Comparison of ENCODE assay signal across 12 cellular contexts in genomic region chr10:80411267-80411668, GRCh38. TPM values are rescaled to one million over a fixed set of nuclear protein-coding genes. Genes with fewer than 3 reads are reported as not detected.
DNase-seq lines count a peak whose midpoint lies in the region; ATAC-seq and TF ChIP-seq lines count a peak whose summit lies in the region.
"Had no signal": no experiment of that assay in that cellular context is flagged by ENCODE, and none has a peak within 500 bp of the region (broad histone marks: within the 10 kb centered on the region; RNA-seq: fewer than 3 reads in every experiment).

No MANE protein-coding gene starts in this region.

- H3K4me3 ChIP-seq in liver (ENCODE audit: low read depth in 1 of 3, low read length in 3 of 3) (no peak overlapping the region), tibial nerve (no peak overlapping the region)
- H3K4me3 ChIP-seq: A549 had no signal

- H3K4me1 ChIP-seq in liver (ENCODE audit: control insufficient read depth in 4 of 4, insufficient read depth in 4 of 4, low read length in 3 of 4) (peaks cover 25 to 85% (median 65%) of the 10 kb centered on the region in 4 donors), tibial nerve (peaks cover 0 to 84% (median 34%) of the 10 kb centered on the region in 4 donors)

- no peak for ATAC-seq in GM18858 (IDR thresholded peaks at IDR 0.05; ENCODE audit: unreplicated experiment)
- ATAC-seq: A549; activated T-cell treated with anti-CD3 and anti-CD28 coated beads, Interleukin-2, amount 50 U/mL, for 72 hours had no signal

- H3K36me3 ChIP-seq in liver (ENCODE audit: control insufficient read depth in 4 of 4, insufficient read depth in 3 of 4, low read depth in 1 of 4, low read length in 3 of 4) (no peaks in the 10 kb centered on the region), tibial nerve (no peaks in the 10 kb centered on the region)

- H3K9ac ChIP-seq in liver (ENCODE audit: low read depth in 1 of 2, low read length in 2 of 2): no peak overlapping the region

- TF ChIP-seq POLR2A in tibial nerve (IDR thresholded peaks at IDR 0.05): no peak

- H3K27ac ChIP-seq in liver (ENCODE audit: low read depth in 1 of 2, low read length in 2 of 2) (peak overlapping the region in 1 of 2 donors; percentile 70), tibial nerve (peak overlapping the region in 3 of 4 donors; percentile 2 to 94 (median 81))
- H3K27ac ChIP-seq: A549 had no signal

- H3K9me3 ChIP-seq in liver (ENCODE audit: control insufficient read depth in 4 of 4, low read length in 3 of 4): no peaks in the 10 kb centered on the region
- no peaks in the 10 kb centered on the region for H3K9me3 ChIP-seq in tibial nerve
- H3K9me3 ChIP-seq: A549 had no signal

- no peak for TF ChIP-seq RAD21 in liver (IDR thresholded peaks at IDR 0.05)

- no peak for TF ChIP-seq CTCF in liver (IDR thresholded peaks at IDR 0.05; ENCODE audit: low read depth, low read length, missing input control)
- no peak for TF ChIP-seq CTCF in tibial nerve (IDR thresholded peaks at IDR 0.05)

- no peak for TF ChIP-seq EP300 in tibial nerve (IDR thresholded peaks at IDR 0.05)

- no peaks in the 10 kb centered on the region for H3K27me3 ChIP-seq in liver (ENCODE audit: control insufficient read depth in 4 of 4, insufficient read depth in 4 of 4, low read length in 3 of 4)
- H3K27me3 ChIP-seq in tibial nerve: no peaks in the 10 kb centered on the region

- peak; percentile 13 to 19 for DNase-seq in SHP77 (lab: John Stamatoyannopoulos, UW)
- no peak for DNase-seq in SHP77 treated with DMSO at 0.1 percent for 48 hours (lab: John Stamatoyannopoulos, UW)
- DNase-seq in dermis microvascular lymphatic vessel endothelial cell (ENCODE audit: low read depth in 2 of 2): peak; percentile 90 to 98
- DNase-seq in tibial nerve (ENCODE audit: low spot score in 2 of 2): no peak
- DNase-seq in globus pallidus (ENCODE audit: low spot score): no peak
- DNase-seq in stimulated activated CD4-positive, alpha-beta T cell treated with anti-CD3 and anti-CD28 coated beads, Interleukin-2, amount 100 ng/mL, for 24 hours: no peak
- DNase-seq: activated CD4-positive, CD25-positive, alpha-beta regulatory T cell; activated T-cell treated with anti-CD3 and anti-CD28 coated beads, Interleukin-2, amount 50 U/mL, for 72 hours; NCI-H2029 treated with DMSO at 0.1 percent for 48 hours had no signal

- whole genome bisulfite sequencing in liver: 39% methylated on average over 2 of the region's 2 CpGs
- WGBS in tibial nerve, 2 donors: 45 to 55% methylated on average over 2 of the region's 2 CpGs

TF ChIP-seq in liver, 16 proteins besides CTCF, POLR2A, EP300 and RAD21:
- TF ChIP-seq SP1 (IDR thresholded peaks at IDR 0.05) (peak; percentile 18), HNF4A (conservative IDR thresholded peaks at IDR 0.05) (peak; percentile 10), FOXA2 (IDR thresholded peaks at IDR 0.05) (no peak), RXRA (IDR thresholded peaks at IDR 0.05) (peak in 1 of 2 donors; percentile 16)

RNA-seq across cellular contexts. Expression of gene PRXL2A, which starts 2.9 kb away (rescaled TPM):
- total RNA-seq in dermis microvascular lymphatic vessel endothelial cell (101 and 174 TPM in 2 replicates), liver (10 to 100 TPM; 48.5 to 51.2 TPM), tibial nerve (100 to 1,000 TPM in 3 of 4 donors, 10 to 100 TPM in 1; 94.5 to 176 (median 128) TPM)
- polyA plus RNA-seq in liver: 10 to 100 TPM; 56.9 to 87.4 TPM

RNA-seq across cellular contexts. Expression of gene TSPAN14, which starts 42.8 kb away (rescaled TPM):
- total RNA-seq in dermis microvascular lymphatic vessel endothelial cell (49.9 and 96.0 TPM in 2 replicates), liver (10 to 100 TPM; 27.0 to 36.8 TPM), tibial nerve (100 to 1,000 TPM; 123 to 163 (median 150) TPM)
- polyA plus RNA-seq in liver: 10 to 100 TPM; 19.9 to 27.6 TPM

RNA-seq across cellular contexts. Expression of gene DYDC2, which starts 54.7 kb away (rescaled TPM):
- total RNA-seq in dermis microvascular lymphatic vessel endothelial cell (0.39 TPM in 1 of 2 replicates, not detected in the other), liver (1 to 10 TPM in 1 of 2 donors, under 1 TPM in 1; 0.25 to 2.0 TPM), tibial nerve (not detected)
- polyA plus RNA-seq in liver: under 1 TPM; 0.14 to 0.25 TPM
- total RNA-seq: activated T-cell treated with anti-CD3 and anti-CD28 coated beads, Interleukin-2, amount 50 U/mL, for 72 hours had no signal

RNA-seq across cellular contexts. Expression of gene DYDC1, which starts 54.7 kb away (rescaled TPM):
- total RNA-seq in dermis microvascular lymphatic vessel endothelial cell: not detected in 2 replicates
- under 1 TPM in 1 of 2 donors, not detected in 1; 0.23 TPM for total RNA-seq in liver
- polyA plus RNA-seq in liver: not detected
- not detected for total RNA-seq in tibial nerve
- total RNA-seq: activated T-cell treated with anti-CD3 and anti-CD28 coated beads, Interleukin-2, amount 50 U/mL, for 72 hours had no signal
- polyA plus RNA-seq: A549 had no signal

Comparison
In these comparisons a context has a peak if more than half of its experiments do, and no peak if none do; other contexts are left out.
1. DNase-seq: peak in SHP77 (2 of 2) and dermis microvascular lymphatic vessel endothelial cell (2 of 2); none in SHP77 treated with DMSO at 0.1 percent for 48 hours (single experiment), tibial nerve (0 of 2), globus pallidus (single experiment) and stimulated activated CD4-positive, alpha-beta T cell treated with anti-CD3 and anti-CD28 coated beads, Interleukin-2, amount 100 ng/mL, for 24 hours (0 of 2).